ENCODE assay signal across 1 cellular context in genomic region chr20:1434571-1435336, GRCh38.
TF ChIP-seq lines count a peak whose summit lies in the region.

No MANE protein-coding gene starts in this region.

TF ChIP-seq in WTC11, 78 proteins besides CTCF, POLR2A, EP300 and RAD21 (continued from another document):
- TF ChIP-seq HMGXB4 (CRISPR knock-in tag; IDR thresholded peaks at IDR 0.05), result no peak
- no peak for TF ChIP-seq TCF7 (CRISPR knock-in tag; IDR thresholded peaks at IDR 0.05; ENCODE audit: low read depth)
- no peak for TF ChIP-seq ZNF263 (CRISPR knock-in tag; IDR thresholded peaks at IDR 0.05; ENCODE audit: low read depth)
- no peak for TF ChIP-seq FOXP1 (CRISPR knock-in tag; IDR thresholded peaks at IDR 0.05; ENCODE audit: borderline replicate concordance)
